Comparison of ENCODE assay signal across 1 cellular context in the genomic region with DNA sequence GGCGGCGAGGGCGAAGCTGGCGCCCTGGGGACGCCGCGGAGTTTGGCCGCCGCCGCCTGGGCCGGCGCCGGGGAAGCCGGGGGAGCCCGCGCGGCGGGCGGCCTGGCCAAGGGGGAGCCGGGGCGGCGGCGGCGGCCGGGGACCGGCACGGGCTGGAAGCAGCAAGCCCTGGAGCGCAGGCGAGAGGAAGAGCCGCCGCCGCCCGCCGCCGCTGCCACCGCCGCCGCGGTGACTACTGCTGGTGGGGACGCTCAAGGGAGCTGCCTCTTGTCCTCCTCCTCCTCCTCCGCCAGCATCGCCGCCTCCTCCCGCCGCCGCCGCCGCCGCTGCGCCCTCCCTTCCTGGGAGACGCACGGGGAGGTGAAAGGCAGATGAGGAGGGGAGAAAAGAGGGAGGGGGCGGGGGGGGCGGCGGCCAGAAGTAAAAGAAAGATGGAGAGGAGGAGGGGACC.
TF ChIP-seq lines count a peak whose summit lies in the region.

No MANE protein-coding gene starts in this region.

TF ChIP-seq in IMR-90, 13 proteins besides CTCF, POLR2A, EP300 and RAD21 (continued from another document):
- TF ChIP-seq, protein P1, sequence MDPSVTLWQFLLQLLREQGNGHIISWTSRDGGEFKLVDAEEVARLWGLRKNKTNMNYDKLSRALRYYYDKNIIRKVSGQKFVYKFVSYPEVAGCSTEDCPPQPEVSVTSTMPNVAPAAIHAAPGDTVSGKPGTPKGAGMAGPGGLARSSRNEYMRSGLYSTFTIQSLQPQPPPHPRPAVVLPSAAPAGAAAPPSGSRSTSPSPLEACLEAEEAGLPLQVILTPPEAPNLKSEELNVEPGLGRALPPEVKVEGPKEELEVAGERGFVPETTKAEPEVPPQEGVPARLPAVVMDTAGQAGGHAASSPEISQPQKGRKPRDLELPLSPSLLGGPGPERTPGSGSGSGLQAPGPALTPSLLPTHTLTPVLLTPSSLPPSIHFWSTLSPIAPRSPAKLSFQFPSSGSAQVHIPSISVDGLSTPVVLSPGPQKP (IDR thresholded peaks at IDR 0.05; ENCODE audit: borderline replicate concordance, low read depth, low read length), result no peak
- TF ChIP-seq MAZ (IDR thresholded peaks at IDR 0.05; ENCODE audit: borderline replicate concordance, low read depth, low read length) (no peak), RFX5 (IDR thresholded peaks at IDR 0.05; ENCODE audit: low read depth, low read length) (no peak), BHLHE40 (IDR thresholded peaks at IDR 0.05; ENCODE audit: low read depth, low read length) (no peak), RCOR1 (IDR thresholded peaks at IDR 0.05; ENCODE audit: insufficient replicate concordance, low read length) (no peak), FOS (IDR thresholded peaks at IDR 0.05; ENCODE audit: low read depth, low read length) (no peak), MXI1 (IDR thresholded peaks at IDR 0.05; ENCODE audit: borderline replicate concordance, low read depth, low read length) (no peak), SMC3 (IDR thresholded peaks at IDR 0.05; ENCODE audit: low read depth, low read length) (no peak), CHD1 (IDR thresholded peaks at IDR 0.05; ENCODE audit: low read depth, low read length) (no peak)
